26 cellular contexts compared by ENCODE assay signal in the genomic region with DNA sequence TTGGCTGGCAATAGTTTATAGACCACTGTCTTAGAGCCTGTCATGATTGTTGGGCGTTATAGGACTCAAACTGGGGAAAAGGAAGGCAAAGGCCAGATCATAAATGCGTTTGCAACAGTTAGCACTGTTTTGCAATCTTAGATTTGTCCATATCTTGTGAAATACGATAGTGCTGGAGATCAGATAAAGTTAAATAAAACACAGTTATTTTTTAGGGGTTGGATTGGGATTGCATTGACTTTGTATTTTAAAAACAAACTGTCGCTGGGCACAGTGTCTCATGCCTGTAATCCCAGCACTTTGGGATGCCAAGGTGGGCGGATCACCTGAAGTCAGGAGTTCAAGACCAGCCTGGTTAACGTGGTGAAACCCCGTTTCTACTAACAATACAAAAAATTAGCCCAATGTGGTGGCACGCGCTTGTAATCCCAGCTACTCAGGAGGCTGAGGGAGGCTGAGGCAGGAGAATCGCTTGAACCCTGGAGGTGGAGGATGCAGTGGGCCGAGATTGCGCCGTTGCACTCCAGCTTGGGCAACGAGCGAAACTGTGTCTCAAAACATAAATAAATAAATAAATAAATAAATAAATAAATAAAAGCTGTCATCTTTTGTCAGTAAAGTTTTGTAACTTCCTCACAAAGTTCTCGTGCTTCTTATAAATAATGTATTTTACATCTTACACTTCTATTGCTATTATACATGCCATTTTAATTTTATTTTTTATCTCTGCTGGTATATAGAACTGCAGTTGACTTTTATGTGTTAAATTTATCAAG.
"Had no signal": no experiment of that assay in that cellular context is flagged by ENCODE, and none has a peak within 500 bp of the region (broad histone marks: within the 10 kb centered on the region; RNA-seq: fewer than 3 reads in every experiment).

No MANE protein-coding gene starts in this region.

- H3K27me3 ChIP-seq: adrenal gland, dorsolateral prefrontal cortex, hepatocyte, thyroid gland had no signal

- H3K4me1 ChIP-seq: adrenal gland, parathyroid adenoma, thyroid gland had no signal

- ATAC-seq: activated CD8-positive, alpha-beta T cell treated with anti-CD3 and anti-CD28 coated beads, Interleukin-2, amount 10 ng/mL, durations not matched to agents 7 days and 5 days; effector memory CD8-positive, alpha-beta T cell; esophagus mucosa; left ventricle myocardium superior; right cardiac atrium had no signal

- H3K36me3 ChIP-seq: adrenal gland, thyroid gland, WERI-Rb-1 had no signal

- H3K9me3 ChIP-seq: adrenal gland, thyroid gland had no signal

- H3K4me3 ChIP-seq: adrenal gland, dorsolateral prefrontal cortex, hepatocyte, thyroid gland had no signal

- H3K4me1 Mint-ChIP-seq: nephron progenitor cell had no signal

- H3K27me3 Mint-ChIP-seq: activated naive CD8-positive, alpha-beta T cell; central memory CD8-positive, alpha-beta T cell; effector memory CD8-positive, alpha-beta T cell; memory B cell; stimulated activated naive CD8-positive, alpha-beta T cell treated with anti-CD3 and anti-CD28 coated beads, Interleukin-15, Interleukin-2, amounts not matched to agents 100 ng/mL and 50 ng/mL, for 24 hours had no signal

- H3K27ac ChIP-seq: adrenal gland, dorsolateral prefrontal cortex, hepatocyte, parathyroid adenoma, thyroid gland, WERI-Rb-1 had no signal

- H3K4me3 Mint-ChIP-seq: activated CD8-positive, alpha-beta T cell treated with anti-CD3 and anti-CD28 coated beads, Interleukin-2, amount 10 ng/mL, durations not matched to agents 7 days and 5 days; activated naive CD8-positive, alpha-beta T cell; activated T-helper 1 cell treated with anti-CD3 and anti-CD28 coated beads, Interleukin-12 subunit alpha, Interleukin-12 subunit beta, Interleukin-2, Interleukin-4 antibody, amounts not matched to agents 30 ng/mL and 10 ng/mL and 1 ng/mL, durations not matched to agents 14 hours and 24 hours and 36 hours; central memory CD8-positive, alpha-beta T cell; effector memory CD8-positive, alpha-beta T cell; memory B cell; nephron progenitor cell; stimulated activated naive CD8-positive, alpha-beta T cell treated with anti-CD3 and anti-CD28 coated beads, Interleukin-15, Interleukin-2, amounts not matched to agents 100 ng/mL and 50 ng/mL, for 24 hours; T-helper 2 cell treated with Interferon-gamma antibody and Interleukin-4, amounts not matched to agents 5 μg/mL and 100 μg/mL, for 36 hours had no signal

- H3K27ac Mint-ChIP-seq: activated CD8-positive, alpha-beta T cell treated with anti-CD3 and anti-CD28 coated beads, Interleukin-2, amount 10 ng/mL, durations not matched to agents 7 days and 5 days; activated naive CD8-positive, alpha-beta T cell; nephron progenitor cell; stimulated activated naive CD8-positive, alpha-beta T cell treated with anti-CD3 and anti-CD28 coated beads, Interleukin-15, Interleukin-2, amounts not matched to agents 100 ng/mL and 50 ng/mL, for 24 hours; T-helper 2 cell treated with Interferon-gamma antibody and Interleukin-4, amounts not matched to agents 5 μg/mL and 100 μg/mL, for 36 hours had no signal

- H3K9me3 Mint-ChIP-seq: central memory CD8-positive, alpha-beta T cell; effector memory CD8-positive, alpha-beta T cell; stimulated activated naive CD8-positive, alpha-beta T cell treated with anti-CD3 and anti-CD28 coated beads, Interleukin-15, Interleukin-2, amounts not matched to agents 100 ng/mL and 50 ng/mL, for 24 hours had no signal

- DNase-seq: activated CD4-positive, alpha-beta T cell treated with anti-CD3 and anti-CD28 coated beads, Interleukin-2, amount 50 U/mL, for 1 hour; activated CD4-positive, CD25-positive, alpha-beta regulatory T cell treated with anti-CD3 and anti-CD28 coated beads, Interleukin-2, amount 50 U/mL, for 72 hours; activated CD8-positive, alpha-beta T cell treated with anti-CD3 and anti-CD28 coated beads, Interleukin-2, amount 10 ng/mL, durations not matched to agents 7 days and 5 days; adrenal gland; dorsolateral prefrontal cortex; effector memory CD8-positive, alpha-beta T cell; glutamatergic neuron; immature natural killer cell; left ventricle myocardium superior; nephron progenitor cell; nucleus accumbens; right cardiac atrium; stimulated activated CD4-positive, alpha-beta T cell treated with anti-CD3 and anti-CD28 coated beads, Interleukin-12 subunit alpha, Interleukin-12 subunit beta, amount 100 ng/mL, for 4 hours; stimulated activated CD4-positive, alpha-beta T cell treated with anti-CD3 and anti-CD28 coated beads, Interleukin-4, amount 100 ng/mL, for 4 hours; substantia nigra; thyroid gland; WERI-Rb-1 had no signal
